Comparison of ENCODE assay signal across 13 cellular contexts in the genomic region with DNA sequence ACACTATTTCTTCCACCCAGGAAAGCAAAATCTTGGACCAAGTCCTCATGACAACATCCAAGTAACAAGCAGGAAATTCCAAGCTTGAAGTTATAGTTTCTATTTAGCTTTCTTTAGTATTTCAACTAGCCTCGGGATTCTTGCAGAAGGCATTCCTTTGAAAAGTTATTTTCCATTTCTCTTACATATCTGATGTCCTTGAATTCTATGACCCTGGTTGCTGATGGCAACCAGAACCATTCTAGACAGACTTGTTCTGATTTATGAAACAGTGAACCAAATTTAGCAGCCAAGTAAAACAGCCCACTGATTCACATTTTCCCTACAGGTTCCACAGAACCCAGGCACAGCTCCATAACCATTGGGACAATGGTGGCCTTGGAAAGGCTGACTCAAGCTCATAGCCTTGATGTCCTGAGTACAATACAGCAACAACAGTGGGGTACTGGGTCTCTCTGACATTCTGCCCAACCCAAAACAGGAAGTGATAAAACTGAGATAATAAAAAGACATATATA. TPM values are rescaled to one million over a fixed set of nuclear protein-coding genes. Genes with fewer than 3 reads are reported as not detected.
DNase-seq lines count a peak whose midpoint lies in the region; ATAC-seq, FAIRE-seq and TF ChIP-seq lines count a peak whose summit lies in the region.
"Had no signal": no experiment of that assay in that cellular context is flagged by ENCODE, and none has a peak within 500 bp of the region (broad histone marks: within the 10 kb centered on the region; RNA-seq: fewer than 3 reads in every experiment).

No MANE protein-coding gene starts in this region.

- intact Hi-C loops in ascending aorta (cut with DNase I): loop anchor here (1.0 kb wide), 1 partner anchor 17 kb away; no protein-coding TSS in a partner anchor

- FAIRE-seq in H54 (lab: Jason Lieb, UNC): peak; percentile 76

- TF ChIP-seq POLR2A in H54 (IDR thresholded peaks at IDR 0.05; ENCODE audit: low read depth, low read length): no peak

- no peak overlapping the region for H3K9ac ChIP-seq in skeletal muscle satellite cell (ENCODE audit: low read depth, low read length)

- peak overlapping the region; percentile 55 for H3K4me2 ChIP-seq in skeletal muscle satellite cell (ENCODE audit: low read length)

- H3K27ac ChIP-seq in ascending aorta: peak overlapping the region; percentile 52 to 69

- H3K4me3 ChIP-seq in ascending aorta: no peak overlapping the region
- no peak overlapping the region for H3K4me3 ChIP-seq in fibroblast of villous mesenchyme (ENCODE audit: low read depth, low read length)
- peak overlapping the region; percentile 7 for H3K4me3 ChIP-seq in skeletal muscle satellite cell (ENCODE audit: low read length)

- ATAC-seq in GM21529 (IDR thresholded peaks at IDR 0.05; ENCODE audit: unreplicated experiment) (no peak), HG03175 (IDR thresholded peaks at IDR 0.05; ENCODE audit: unreplicated experiment) (no peak)
- ATAC-seq: activated CD4-positive, alpha-beta T cell treated with anti-CD3 and anti-CD28 coated beads for 36 hours; activated T-cell treated with anti-CD3 and anti-CD28 coated beads, Interleukin-2, amount 50 U/mL, for 72 hours; HCT116 had no signal

- H3K27me3 ChIP-seq in ascending aorta (no peaks in the 10 kb centered on the region), skeletal muscle satellite cell (ENCODE audit: control insufficient read depth, insufficient read depth, low read length) (no peaks in the 10 kb centered on the region)

- no peak for DNase-seq in H54 (ENCODE audit: insufficient read length, low spot score)
- DNase-seq in ascending aorta (ENCODE audit: low spot score in 2 of 2): peak; percentile 11 to 87
- peak; percentile 74 for DNase-seq in fibroblast of villous mesenchyme (ENCODE audit: low read depth)
- no peak for DNase-seq in CD1c-positive myeloid dendritic cell (ENCODE audit: extremely low spot score)
- DNase-seq: activated CD4-positive, alpha-beta T cell treated with anti-CD3 and anti-CD28 coated beads for 36 hours; activated T-cell treated with anti-CD3 and anti-CD28 coated beads, Interleukin-2, amount 50 U/mL, for 72 hours; foreskin melanocyte; left cardiac atrium; NCI-H1417 treated with DMSO at 0.1 percent for 48 hours had no signal

- TF ChIP-seq CTCF in ascending aorta (IDR thresholded peaks at IDR 0.05): no peak
- TF ChIP-seq CTCF in fibroblast of villous mesenchyme (IDR thresholded peaks at IDR 0.05; ENCODE audit: insufficient read depth, low read depth, low read length): no peak

- H3K4me1 ChIP-seq in ascending aorta (peaks cover 4 to 22% of the 10 kb centered on the region in 2 donors), skeletal muscle satellite cell (ENCODE audit: control insufficient read depth, insufficient read depth, low read length) (peaks cover 35% of the 10 kb centered on the region)

- no peaks in the 10 kb centered on the region for H3K36me3 ChIP-seq in ascending aorta
- H3K36me3 ChIP-seq in skeletal muscle satellite cell (ENCODE audit: insufficient read depth, low read length): no peaks in the 10 kb centered on the region

- H3K9me3 ChIP-seq in ascending aorta (no peaks in the 10 kb centered on the region), skeletal muscle satellite cell (replicated peaks; ENCODE audit: low read length) (no peaks in the 10 kb centered on the region)

RNA-seq across cellular contexts. Expression of a gene that starts 26.4 kb away (rescaled TPM):
- total RNA-seq in ascending aorta (15.6 TPM), fibroblast of villous mesenchyme (21.9 and 51.8 TPM in 2 replicates)
- total RNA-seq in skeletal muscle satellite cell (2012; rRNA removed): 7.4 and 27.1 TPM in 2 replicates
- total RNA-seq: activated CD4-positive, alpha-beta T cell treated with anti-CD3 and anti-CD28 coated beads for 36 hours; activated T-cell treated with anti-CD3 and anti-CD28 coated beads, Interleukin-2, amount 50 U/mL, for 72 hours had no signal

Comparison
In these comparisons a context has a peak if more than half of its experiments do, and no peak if none do; other contexts are left out.
1. DNase-seq: peak in ascending aorta (2 of 2) and fibroblast of villous mesenchyme (single experiment); none in H54 (single experiment) and CD1c-positive myeloid dendritic cell (single experiment).